Comparison of ENCODE assay signal across 8 cellular contexts in the genomic region with DNA sequence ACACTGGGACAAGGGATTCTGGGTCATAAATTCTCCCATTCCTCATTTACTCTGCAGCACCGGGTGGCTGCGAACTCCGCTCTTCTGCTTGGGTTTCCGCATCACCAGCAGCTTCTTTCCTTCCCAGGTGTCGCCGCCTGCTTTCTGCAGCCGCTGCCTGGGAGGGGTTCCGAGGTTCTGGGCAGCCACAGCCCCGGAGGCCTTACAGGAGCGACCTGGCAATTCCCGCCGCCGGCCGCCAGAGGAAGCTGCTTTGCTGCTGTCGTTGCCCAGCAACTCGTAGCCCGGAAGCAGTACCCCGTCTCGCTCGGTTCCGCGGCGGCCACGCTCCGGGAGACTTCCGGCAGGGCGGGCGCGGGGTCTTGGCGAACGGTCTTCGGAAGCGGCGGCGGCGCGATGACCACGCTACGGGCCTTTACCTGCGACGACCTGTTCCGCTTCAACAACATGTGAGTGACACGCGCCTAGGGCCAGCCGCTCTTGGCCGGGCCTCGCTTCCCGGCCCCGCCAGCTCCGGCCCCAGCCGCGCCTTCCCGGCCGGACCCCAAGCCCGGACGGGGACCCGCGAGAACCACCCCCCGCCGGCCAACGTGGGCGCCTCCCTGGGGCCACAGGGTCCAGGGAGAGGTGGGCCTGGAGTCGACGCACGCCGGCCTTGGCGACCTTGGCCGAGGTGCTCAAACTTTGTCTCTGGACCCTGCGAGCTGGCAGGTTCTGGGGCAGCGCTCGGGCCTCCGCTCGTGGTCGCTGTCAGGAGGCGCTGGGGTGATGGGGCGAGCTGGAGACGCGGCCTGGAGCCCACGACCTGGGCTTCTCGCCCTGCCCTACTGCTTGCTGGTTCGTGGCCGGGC. TPM values are rescaled to one million over a fixed set of nuclear protein-coding genes. Genes with fewer than 3 reads are reported as not detected.
DNase-seq lines count a peak whose midpoint lies in the region; ATAC-seq and TF ChIP-seq lines count a peak whose summit lies in the region.

A gene with protein sequence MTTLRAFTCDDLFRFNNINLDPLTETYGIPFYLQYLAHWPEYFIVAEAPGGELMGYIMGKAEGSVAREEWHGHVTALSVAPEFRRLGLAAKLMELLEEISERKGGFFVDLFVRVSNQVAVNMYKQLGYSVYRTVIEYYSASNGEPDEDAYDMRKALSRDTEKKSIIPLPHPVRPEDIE (plus strand): TSS at position 362 of the 851 bp plus-strand sequence. CDS start 35 bp downstream, at position 397.

- H3K27me3 ChIP-seq in adipocyte (replicated peaks; ENCODE audit: control insufficient read depth, insufficient read depth, low read length): no peaks in the 10 kb centered on the region

- peaks cover 54% of the 10 kb centered on the region for H3K4me1 Mint-ChIP-seq in type B pancreatic cell (ENCODE audit: unreplicated experiment)

- peak; percentile 99 for ATAC-seq in HG02642 (IDR thresholded peaks at IDR 0.05; ENCODE audit: poor library complexity, unreplicated experiment)

- H3K4me3 ChIP-seq in adipocyte (ENCODE audit: low read length): peak within 1 kb of the TSS; percentile 97

- H3K27me3 Mint-ChIP-seq in type B pancreatic cell: no peaks in the 10 kb centered on the region

- H3K36me3 ChIP-seq in adipocyte (ENCODE audit: control insufficient read depth, insufficient read depth, low read length, severe bottlenecking): no peaks in the 10 kb centered on the region

- H3K9ac ChIP-seq in adipocyte (ENCODE audit: low read length): peak within 1 kb of the TSS; percentile 97

- H3K27ac Mint-ChIP-seq in type B pancreatic cell: peak within 1 kb of the TSS; percentile 91

- no peaks in the 10 kb centered on the region for H3K9me3 ChIP-seq in adipocyte (ENCODE audit: control insufficient read depth, low read length)

- TF ChIP-seq CTCF in GM12873 (IDR thresholded peaks at IDR 0.05; ENCODE audit: insufficient read depth, low read depth, low read length, missing control alignments): peak; percentile 74
- TF ChIP-seq CTCF in type B pancreatic cell (conservative IDR thresholded peaks at IDR 0.05): peak; percentile 80

- no peaks in the 10 kb centered on the region for H3K9me3 Mint-ChIP-seq in type B pancreatic cell

- peak within 1 kb of the TSS; percentile 89 for H3K4me3 Mint-ChIP-seq in type B pancreatic cell

- peaks cover 12% of the 10 kb centered on the region for H3K36me3 Mint-ChIP-seq in type B pancreatic cell

- H3K4me1 ChIP-seq in adipocyte (ENCODE audit: control insufficient read depth, insufficient read depth, low read length): peaks cover 17% of the 10 kb centered on the region

- DNase-seq in NCI-H1105 (lab: John Stamatoyannopoulos, UW) (peak; percentile 92), SW480 (ENCODE audit: low spot score) (peak; percentile 98), adipocyte (ENCODE audit: low read depth) (peak; percentile 97), cardiac septum (ENCODE audit: low spot score) (peak; percentile 97), pons (ENCODE audit: low spot score) (peak; percentile 85), type B pancreatic cell (ENCODE audit: extremely low spot score, unreplicated experiment) (peak; percentile 94)

- intact Hi-C loops in cardiac septum (cut with DNase I): loop anchor here (5.0 kb wide), 1 partner anchor 75 kb away; no protein-coding TSS in a partner anchor

RNA-seq across cellular contexts. Expression of the gene that starts here (rescaled TPM):
- 63.4 TPM for total RNA-seq in cardiac septum
- total RNA-seq in type B pancreatic cell (ENCODE audit: low replicate concordance): 63.5 and 69.4 TPM in 2 replicates

Comparison
In these comparisons a context has a peak if more than half of its experiments do, and no peak if none do; other contexts are left out.
1. Peak in every context shown above with its lines: DNase-seq, ATAC-seq and H3K4me3 ChIP-seq.